In the genomic region with DNA sequence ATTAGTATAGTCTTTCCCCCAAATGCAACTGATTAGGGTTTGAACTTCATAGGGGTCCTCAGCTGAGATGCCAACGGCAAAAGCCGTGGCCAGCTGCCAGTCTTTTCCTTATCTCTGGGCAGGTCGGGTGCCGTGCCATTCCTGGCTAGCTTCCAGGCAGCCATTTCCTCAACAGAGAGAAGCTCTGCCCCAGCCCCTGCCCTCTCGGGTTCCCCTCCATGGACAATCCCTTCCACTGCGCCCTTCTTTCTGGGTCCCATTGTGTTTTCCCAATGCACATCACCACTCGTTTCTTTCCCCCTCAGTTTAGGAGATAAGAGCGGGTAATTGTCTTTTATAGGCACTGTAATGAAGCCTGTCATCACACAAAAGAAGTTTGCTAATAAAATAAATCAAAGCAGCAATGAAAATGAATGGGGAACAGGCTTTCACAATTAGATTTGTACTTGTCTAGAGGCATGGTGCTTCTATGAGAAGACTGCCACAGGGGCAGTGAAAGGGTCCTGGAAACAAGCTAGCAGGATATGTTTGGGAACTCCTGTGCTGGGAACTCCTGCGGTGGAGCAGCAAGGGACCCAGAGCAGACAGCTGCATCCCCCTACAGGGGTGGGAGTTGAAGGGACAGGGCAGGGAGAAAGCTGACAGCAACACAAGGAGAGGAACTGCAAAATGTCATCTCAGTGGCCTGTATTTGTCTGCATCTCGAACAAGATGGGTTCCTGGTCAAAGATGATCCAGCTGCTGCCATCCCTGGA, we compare ENCODE assay signal across 15 cellular contexts. TPM values are rescaled to one million over a fixed set of nuclear protein-coding genes. Genes with fewer than 3 reads are reported as not detected.
DNase-seq lines count a peak whose midpoint lies in the region; ATAC-seq, FAIRE-seq and TF ChIP-seq lines count a peak whose summit lies in the region.
"Had no signal": no experiment of that assay in that cellular context is flagged by ENCODE, and none has a peak within 500 bp of the region (broad histone marks: within the 10 kb centered on the region; RNA-seq: fewer than 3 reads in every experiment).

No MANE protein-coding gene starts in this region.

- no peaks in the 10 kb centered on the region for H4K20me1 ChIP-seq in K562 (replicated peaks; ENCODE audit: control insufficient read depth, insufficient read depth, low read length)

- no peak for TF ChIP-seq EP300 in K562 (IDR thresholded peaks at IDR 0.05; ENCODE audit: low read length)

- no peaks in the 10 kb centered on the region for H3K79me2 ChIP-seq in K562 (ENCODE audit: control insufficient read depth, insufficient read depth, low read length)

- in situ Hi-C loops in K562 (cut with MboI): loop anchor here (5.0 kb wide), 1 partner anchor 416 kb away; no protein-coding TSS in a partner anchor

- CTCF ChIA-PET in K562 (lab: Yijun Ruan, JAX; ENCODE audit: low intra/inter-chr PET ratio): no interaction called here

- H3K27ac ChIP-seq in heart right ventricle: no peak overlapping the region
- H3K27ac ChIP-seq in right atrium auricular region: no peak overlapping the region
- H3K27ac ChIP-seq in K562 (ENCODE audit: extremely low read depth, low read depth, low read length): no peak overlapping the region
- no peak overlapping the region for H3K27ac ChIP-seq in upper lobe of right lung

- no peak overlapping the region for H3K4me2 ChIP-seq in K562 (ENCODE audit: insufficient read depth, low read length)

- H3K4me1 ChIP-seq in heart right ventricle: peaks cover 0 to 8% (median 0%) of the 10 kb centered on the region in 9 donors
- H3K4me1 ChIP-seq in right atrium auricular region: peaks cover 0 to 3% of the 10 kb centered on the region in 2 donors
- H3K4me1 ChIP-seq in K562 (replicated peaks in 1 of 2; ENCODE audit: control insufficient read depth in 2 of 2, insufficient read depth in 2 of 2, low read length in 2 of 2): peaks cover 3 to 7% of the 10 kb centered on the region in 2 experiments; a peak in 3 of 5 replicates
- H3K4me1 ChIP-seq in upper lobe of right lung: no peaks in the 10 kb centered on the region

- WGBS in heart right ventricle, 2 donors: 47 to 50% methylated on average over 10 of the region's 10 CpGs
- WGBS in K562 (ENCODE audit: insufficient coverage, low coverage, missing lambda C conversion rate): 57% methylated on average over 10 of the region's 10 CpGs

- ATAC-seq in heart right ventricle (peak in 3 of 8 donors; percentile 49 to 64 (median 60)), K562 (no peak), upper lobe of right lung (peak; percentile 29), GM21360 (IDR thresholded peaks at IDR 0.05; ENCODE audit: unreplicated experiment) (no peak)
- ATAC-seq: activated naive CD4-positive, alpha-beta T cell treated with anti-CD3 and anti-CD28 coated beads, Interleukin-2, amount 50 U/mL, for 72 hours; HCT116 had no signal

- FAIRE-seq in K562 (lab: Jason Lieb, UNC): no peak

- TF ChIP-seq CTCF in heart right ventricle (IDR thresholded peaks at IDR 0.05) (peak in 2 of 9 donors; percentile 5 to 10), right atrium auricular region (IDR thresholded peaks at IDR 0.05) (no peak), K562 (IDR thresholded peaks at IDR 0.05 in 2 of 3, conservative IDR thresholded peaks at IDR 0.05 in 1 of 3; ENCODE audit: insufficient read depth in 2 of 3, low read depth in 1 of 3, low read length in 3 of 3) (0 out of 6 replicates have a peak, but pooled peaks of 1 of the 3 experiments have one; percentile 12), upper lobe of right lung (IDR thresholded peaks at IDR 0.05) (no peak)

- TF ChIP-seq RAD21 in K562 (CRISPR knock-in tag; conservative IDR thresholded peaks at IDR 0.05 in 1 of 2, IDR thresholded peaks at IDR 0.05 in 1 of 2): no peak

- no TSS peak for BruUV-seq in K562 (replicated peaks; lab: Mats Ljungman, UMichigan)

- peak; percentile 25 to 31 for DNase-seq in heart right ventricle
- DNase-seq in right atrium auricular region (ENCODE audit: low spot score): no peak
- DNase-seq in NCI-H226: peak; percentile 33
- DNase-seq in K562 (ENCODE audit: extremely low read depth in 1 of 4, low spot score in 3 of 4): no peak
- DNase-seq in upper lobe of right lung: no peak
- no peak for DNase-seq in stimulated activated CD4-positive, alpha-beta T cell treated with anti-CD3 and anti-CD28 coated beads, Interleukin-2, amount 100 ng/mL, for 24 hours
- no peak for DNase-seq in NK-92 (lab: John Stamatoyannopoulos, UW; ENCODE audit: unreplicated experiment)
- DNase-seq: ACHN; DMS53; mesenchymal stem cell; NCI-H2107; stimulated activated CD8-positive, alpha-beta memory T cell treated with anti-CD3 and anti-CD28 coated beads, Interleukin-4, amount 100 ng/mL, for 48 hours had no signal

- no peaks in the 10 kb centered on the region for H3K9me1 ChIP-seq in K562 (ENCODE audit: control insufficient read depth, insufficient read depth, low read length)

- peak overlapping the region in 5 of 10 donors; percentile 8 to 32 (median 15) for H3K4me3 ChIP-seq in heart right ventricle
- H3K4me3 ChIP-seq in right atrium auricular region: no peak overlapping the region
- no peak overlapping the region for H3K4me3 ChIP-seq in K562
- H3K4me3 ChIP-seq in upper lobe of right lung: no peak overlapping the region

- no peak overlapping the region for H2AFZ ChIP-seq in K562 (ENCODE audit: low read depth, low read length)

- peaks cover 0 to 31% (median 0%) of the 10 kb centered on the region in 9 donors for H3K36me3 ChIP-seq in heart right ventricle
- H3K36me3 ChIP-seq in right atrium auricular region: no peaks in the 10 kb centered on the region
- H3K36me3 ChIP-seq in K562 (ENCODE audit: control insufficient read depth, insufficient read depth, low read length): 0 out of 3 replicates have a peak, but pooled peaks cover 4% of the 10 kb centered on the region
- H3K36me3 ChIP-seq in upper lobe of right lung: peaks cover 18% of the 10 kb centered on the region

- TF ChIP-seq POLR2A in K562 (conservative IDR thresholded peaks at IDR 0.05): no peak

- H3K9me3 ChIP-seq in heart right ventricle: no peaks in the 10 kb centered on the region
- no peaks in the 10 kb centered on the region for H3K9me3 ChIP-seq in right atrium auricular region
- H3K9me3 ChIP-seq in K562 (replicated peaks; ENCODE audit: control insufficient read depth, insufficient read depth, low read depth, low read length): no peaks in the 10 kb centered on the region
- no peaks in the 10 kb centered on the region for H3K9me3 ChIP-seq in upper lobe of right lung

- POLR2A ChIA-PET in K562 (lab: Yijun Ruan, JAX): interaction anchor here (0.6 to 1.1 kb wide), 5 partner anchors 11 to 260 kb away, joined by 3 to 4 read pairs (median 4); no protein-coding TSS in a partner anchor

- no peak overlapping the region for H3K9ac ChIP-seq in K562 (ENCODE audit: insufficient read depth in 1 of 2, low read depth in 2 of 2, low read length in 2 of 2)

- H3K27me3 ChIP-seq in heart right ventricle (no peaks in the 10 kb centered on the region), right atrium auricular region (no peaks in the 10 kb centered on the region), K562 (ENCODE audit: control insufficient read depth in 2 of 2, insufficient read depth in 2 of 2, low read length in 2 of 2) (no peaks in the 10 kb centered on the region), upper lobe of right lung (no peaks in the 10 kb centered on the region)

- intact Hi-C loops in heart right ventricle (cut with DNase I) (loop anchor here in 1 of 10 donors (5.0 kb wide), 1 partner anchor 211 kb away; no protein-coding TSS in a partner anchor), K562 (cut with micrococcal nuclease) (no loop called here), upper lobe of right lung (cut with DNase I) (no loop called here)

TF ChIP-seq in K562, 482 proteins besides CTCF, POLR2A, EP300 and RAD21:
- TF ChIP-seq MEF2A (IDR thresholded peaks at IDR 0.05; ENCODE audit: control insufficient read depth, low read depth, low read length) (no peak), NFIC (IDR thresholded peaks at IDR 0.05) (peak; percentile 62)

RNA-seq across cellular contexts. Expression of gene SAP30L, which starts 48.0 kb away (rescaled TPM):
- total RNA-seq in heart right ventricle: 10 to 100 TPM; 25.9 to 38.3 (median 33.8) TPM
- polyA plus RNA-seq in heart right ventricle: 10 to 100 TPM; 14.4 to 36.4 TPM
- 10 to 100 TPM; 17.1 to 18.9 TPM for total RNA-seq in right atrium auricular region
- 15.1 and 22.0 TPM in 2 replicates for total RNA-seq in K562 (2011; cell fraction: chromatin; rRNA removed; ENCODE audit: low replicate concordance)
- 10.0 and 10.2 TPM in 2 replicates for total RNA-seq in K562 (2011; cell fraction: nucleolus; rRNA removed)
- 11.4 and 17.4 TPM in 2 replicates for total RNA-seq in K562 (2011; cell fraction: nucleoplasm; rRNA removed)
- 17.8 and 22.0 TPM in 2 replicates for total RNA-seq in K562 (2014; rRNA removed)
- total RNA-seq in K562 (2014; rRNA removed; fragmentation: Illumina TruSeq; extraction: Trizol): 29.4 and 31.0 TPM in 2 replicates
- total RNA-seq in K562 (2015; rRNA removed; fragmentation: Illumina TruSeq; extraction: Trizol): 25.8 and 28.1 TPM in 2 replicates
- total RNA-seq in K562 (2021): 27.5 and 33.6 TPM in 2 replicates
- 25.6 and 30.0 TPM in 2 replicates for polyA plus RNA-seq in K562 (2011; rRNA removed)
- polyA plus RNA-seq in K562 (2011; cell fraction: cytosol; rRNA removed): 10.7 and 11.0 TPM in 2 replicates
- polyA plus RNA-seq in K562 (2011; cell fraction: nucleus; rRNA removed): 30.7 and 37.8 TPM in 2 replicates
- 33.8 and 34.9 TPM in 2 replicates for polyA plus RNA-seq in K562 (2012)
- polyA plus RNA-seq in K562 (2014; fragmentation: Illumina TruSeq; extraction: Trizol): 19.4 and 24.9 TPM in 2 replicates
- 1 to 10 TPM; 5.1 to 6.8 TPM for polyA plus RNA-seq in K562 (2014; fragmentation: Nextera tagmentation; extraction: Ambion mirVana)
- 28.5 and 31.4 TPM in 2 replicates for polyA plus RNA-seq in K562 (2014; rRNA removed)
- 10.4 and 12.5 TPM in 2 replicates for polyA minus RNA-seq in K562 (2011; rRNA and poly(A)+ RNA removed)
- 6.3 and 7.5 TPM in 2 replicates for polyA minus RNA-seq in K562 (2011; cell fraction: cytosol; rRNA and poly(A)+ RNA removed)
- polyA minus RNA-seq in K562 (2011; cell fraction: nucleus; rRNA and poly(A)+ RNA removed): 5.5 and 13.8 TPM in 2 replicates
- 43.2 TPM for total RNA-seq in upper lobe of right lung

Comparison
In these comparisons a context has a peak if more than half of its experiments do, and no peak if none do; other contexts are left out.
1. DNase-seq: peak in heart right ventricle (2 of 2) and NCI-H226 (single experiment); none in right atrium auricular region (single experiment), K562 (0 of 4), upper lobe of right lung (single experiment), stimulated activated CD4-positive, alpha-beta T cell treated with anti-CD3 and anti-CD28 coated beads, Interleukin-2, amount 100 ng/mL, for 24 hours (0 of 2) and NK-92 (single experiment).